ENCODE assay signal across 8 cellular contexts in genomic region chr18:74264303-74265020, GRCh38.
A peak's percentile ranks its signal among the peaks of the same experiment; 100 is the strongest.
DNase-seq lines count a peak whose midpoint lies in the region; ATAC-seq and TF ChIP-seq lines count a peak whose summit lies in the region.
"Had no signal": no experiment of that assay in that cellular context is flagged by ENCODE, and none has a peak within 500 bp of the region (broad histone marks: within the 10 kb centered on the region; RNA-seq: fewer than 3 reads in every experiment).

No MANE protein-coding gene starts in this region.

- no peak for TF ChIP-seq CTCF in GM20000 (IDR thresholded peaks at IDR 0.05; ENCODE audit: extremely low read depth, missing control alignments)

- no peaks in the 10 kb centered on the region for H3K9me3 Mint-ChIP-seq in effector memory CD8-positive, alpha-beta T cell

- DNase-seq in GM20000 (ENCODE audit: low spot score) (peak; percentile 57), SIG-M5 (lab: John Stamatoyannopoulos, UW) (no peak), GDM1 (lab: John Stamatoyannopoulos, UW) (no peak), hippocampal formation (lab: John Stamatoyannopoulos, UW) (no peak)
- no peak for DNase-seq in effector memory CD8-positive, alpha-beta T cell
- DNase-seq: NCI-H2081 had no signal

- ATAC-seq in GM18520 (IDR thresholded peaks at IDR 0.05; ENCODE audit: unreplicated experiment) (peak; percentile 98), HG03066 (IDR thresholded peaks at IDR 0.05; ENCODE audit: low read depth, unreplicated experiment) (peak; percentile 86)
- ATAC-seq in effector memory CD8-positive, alpha-beta T cell (replicated peaks) = peak; percentile 37

- H3K36me3 Mint-ChIP-seq in effector memory CD8-positive, alpha-beta T cell (ENCODE audit: insufficient read depth) = peaks cover 3% of the 10 kb centered on the region

- peak overlapping the region in 1 of 2 donors; percentile 51 for H3K27ac Mint-ChIP-seq in effector memory CD8-positive, alpha-beta T cell

- peaks cover 0 to 9% of the 10 kb centered on the region in 2 donors for H3K4me1 Mint-ChIP-seq in effector memory CD8-positive, alpha-beta T cell (ENCODE audit: low read depth in 2 of 2)

- H3K27me3 Mint-ChIP-seq in effector memory CD8-positive, alpha-beta T cell = no peaks in the 10 kb centered on the region

- no peak overlapping the region for H3K4me3 Mint-ChIP-seq in effector memory CD8-positive, alpha-beta T cell

Comparison
In these comparisons a context has a peak if more than half of its experiments do, and no peak if none do; other contexts are left out.
1. ATAC-seq: peak in every context shown above with its lines; median percentile 98 in GM18520; 86 in HG03066; 37 in effector memory CD8-positive, alpha-beta T cell.